8 cellular contexts compared by ENCODE assay signal in the genomic region with DNA sequence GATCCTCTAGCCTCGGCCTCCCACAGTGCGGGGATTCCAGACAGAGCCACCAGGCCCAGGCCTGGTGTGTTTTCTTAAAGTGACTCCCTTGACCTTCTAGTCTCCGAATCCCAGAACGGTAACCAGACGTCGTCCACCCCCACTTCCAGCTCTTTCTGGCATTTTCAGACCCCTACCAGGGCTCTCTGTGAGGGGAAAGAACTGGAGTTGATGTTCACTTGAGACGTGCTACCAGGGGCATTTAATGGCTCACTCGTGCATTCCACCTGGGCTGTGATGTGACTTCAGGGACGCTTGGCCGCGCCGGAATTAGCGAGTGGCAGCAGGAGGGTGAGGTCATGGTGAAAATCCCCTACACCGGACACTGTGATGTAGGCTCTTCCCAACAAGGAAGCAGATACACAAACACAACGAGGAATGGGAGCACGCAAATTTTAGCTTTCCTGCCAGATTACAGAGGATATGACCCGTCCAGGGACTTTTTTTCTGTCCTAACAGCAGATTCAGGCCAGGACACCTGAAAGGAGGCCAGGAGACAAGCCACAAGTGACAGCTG. TPM values are rescaled to one million over a fixed set of nuclear protein-coding genes. Genes with fewer than 3 reads are reported as not detected.
DNase-seq lines count a peak whose midpoint lies in the region; ATAC-seq, FAIRE-seq and TF ChIP-seq lines count a peak whose summit lies in the region.

No MANE protein-coding gene starts in this region.

- FAIRE-seq in GM12892 (lab: Jason Lieb, UNC) = no peak

- no peak for TF ChIP-seq CTCF in mesothelial cell of epicardium (IDR thresholded peaks at IDR 0.05; ENCODE audit: unreplicated experiment)

- peak overlapping the region; percentile 85 for H3K4me3 Mint-ChIP-seq in mesothelial cell of epicardium

- ATAC-seq in Right ventricle myocardium inferior = no peak

- H3K36me3 Mint-ChIP-seq in mesothelial cell of epicardium = peaks cover 3% of the 10 kb centered on the region

- peak overlapping the region; percentile 96 for H3K27ac Mint-ChIP-seq in mesothelial cell of epicardium

- H3K27me3 Mint-ChIP-seq in mesothelial cell of epicardium (ENCODE audit: low read depth) = no peaks in the 10 kb centered on the region

- TF ChIP-seq POLR2A in GM12892 (IDR thresholded peaks at IDR 0.05; ENCODE audit: low read depth, low read length) = no peak

- H3K9me3 Mint-ChIP-seq in mesothelial cell of epicardium = no peaks in the 10 kb centered on the region

- peak; percentile 77 for DNase-seq in cardiac septum (ENCODE audit: low spot score)
- no peak for DNase-seq in Right ventricle myocardium inferior (ENCODE audit: missing footprints)
- peak; percentile 41 for DNase-seq in cerebellar cortex (ENCODE audit: low spot score)
- no peak for DNase-seq in mesothelial cell of epicardium (ENCODE audit: low spot score in 2 of 2, unreplicated experiment in 2 of 2)
- peak; percentile 68 for DNase-seq in ureter (ENCODE audit: low spot score)
- DNase-seq in hypothalamus (lab: John Stamatoyannopoulos, UW) = no peak
- DNase-seq in HCEC 1CT = no peak
- DNase-seq in GM12892 (ENCODE audit: insufficient read length) = no peak

- H3K4me1 Mint-ChIP-seq in mesothelial cell of epicardium = peaks cover 51% of the 10 kb centered on the region

- intact Hi-C loops in cardiac septum (cut with DNase I) = loop anchor here (5.0 kb wide), 1 partner anchor 45 kb away; no protein-coding TSS in a partner anchor
- intact Hi-C loops in Right ventricle myocardium inferior (cut with DNase I) = loop anchor here (5.0 kb wide), 2 partner anchors 45 to 65 kb away; no protein-coding TSS in a partner anchor

RNA-seq across cellular contexts. Expression of a gene that starts 1.1 kb away (rescaled TPM):
- 19.0 TPM for total RNA-seq in cardiac septum
- 22.1 TPM for total RNA-seq in Right ventricle myocardium inferior
- 36.2 to 37.7 TPM (median 37.7 TPM) in 3 replicates for total RNA-seq in mesothelial cell of epicardium
- total RNA-seq in ureter = 48.1 TPM
- polyA plus RNA-seq in GM12892 (2012; ENCODE audit: missing spikeins) = 39.2 TPM

Comparison
In these comparisons a context has a peak if more than half of its experiments do, and no peak if none do; other contexts are left out.
1. DNase-seq: peak in cardiac septum (single experiment), cerebellar cortex (single experiment) and ureter (single experiment); none in Right ventricle myocardium inferior (single experiment), mesothelial cell of epicardium (0 of 2), hypothalamus (0 of 51), HCEC 1CT (single experiment) and GM12892 (single experiment).